ENCODE assay signal across 1 cellular context in the genomic region with DNA sequence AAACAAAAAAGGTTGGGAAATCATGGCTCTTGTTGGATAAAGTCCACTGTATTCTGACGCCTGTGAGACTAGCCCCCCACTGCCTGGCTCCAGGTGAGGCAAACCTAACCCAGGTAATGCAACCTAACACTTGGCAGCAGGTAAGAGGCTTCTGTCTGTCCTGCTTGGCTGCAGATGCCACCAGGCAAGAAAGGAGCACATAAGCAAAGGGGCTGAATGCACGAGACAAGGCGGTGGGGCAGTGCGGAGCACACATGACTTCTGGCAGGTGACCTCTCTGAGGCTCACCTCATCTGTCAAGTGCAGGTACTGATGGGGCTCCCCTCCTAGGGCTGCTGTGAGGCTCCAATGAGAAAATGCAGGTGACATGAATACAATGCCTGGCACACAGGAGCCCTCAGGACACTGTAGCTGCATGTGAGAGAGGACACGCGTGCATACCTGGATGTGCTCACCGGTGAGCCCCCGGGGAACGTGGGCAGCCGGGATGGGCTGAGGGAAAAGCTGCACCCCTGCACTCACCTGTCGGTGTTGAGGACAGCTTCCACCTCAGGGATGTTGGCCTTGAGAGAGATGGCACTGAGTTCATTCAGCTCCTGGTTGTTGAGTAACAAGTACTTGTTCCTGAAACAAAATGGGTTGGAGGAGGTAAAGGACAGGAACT.
TF ChIP-seq lines count a peak whose summit lies in the region.

No MANE protein-coding gene starts in this region.

TF ChIP-seq in HepG2, 621 proteins besides CTCF, POLR2A, EP300 and RAD21:
- TF ChIP-seq, protein P1, sequence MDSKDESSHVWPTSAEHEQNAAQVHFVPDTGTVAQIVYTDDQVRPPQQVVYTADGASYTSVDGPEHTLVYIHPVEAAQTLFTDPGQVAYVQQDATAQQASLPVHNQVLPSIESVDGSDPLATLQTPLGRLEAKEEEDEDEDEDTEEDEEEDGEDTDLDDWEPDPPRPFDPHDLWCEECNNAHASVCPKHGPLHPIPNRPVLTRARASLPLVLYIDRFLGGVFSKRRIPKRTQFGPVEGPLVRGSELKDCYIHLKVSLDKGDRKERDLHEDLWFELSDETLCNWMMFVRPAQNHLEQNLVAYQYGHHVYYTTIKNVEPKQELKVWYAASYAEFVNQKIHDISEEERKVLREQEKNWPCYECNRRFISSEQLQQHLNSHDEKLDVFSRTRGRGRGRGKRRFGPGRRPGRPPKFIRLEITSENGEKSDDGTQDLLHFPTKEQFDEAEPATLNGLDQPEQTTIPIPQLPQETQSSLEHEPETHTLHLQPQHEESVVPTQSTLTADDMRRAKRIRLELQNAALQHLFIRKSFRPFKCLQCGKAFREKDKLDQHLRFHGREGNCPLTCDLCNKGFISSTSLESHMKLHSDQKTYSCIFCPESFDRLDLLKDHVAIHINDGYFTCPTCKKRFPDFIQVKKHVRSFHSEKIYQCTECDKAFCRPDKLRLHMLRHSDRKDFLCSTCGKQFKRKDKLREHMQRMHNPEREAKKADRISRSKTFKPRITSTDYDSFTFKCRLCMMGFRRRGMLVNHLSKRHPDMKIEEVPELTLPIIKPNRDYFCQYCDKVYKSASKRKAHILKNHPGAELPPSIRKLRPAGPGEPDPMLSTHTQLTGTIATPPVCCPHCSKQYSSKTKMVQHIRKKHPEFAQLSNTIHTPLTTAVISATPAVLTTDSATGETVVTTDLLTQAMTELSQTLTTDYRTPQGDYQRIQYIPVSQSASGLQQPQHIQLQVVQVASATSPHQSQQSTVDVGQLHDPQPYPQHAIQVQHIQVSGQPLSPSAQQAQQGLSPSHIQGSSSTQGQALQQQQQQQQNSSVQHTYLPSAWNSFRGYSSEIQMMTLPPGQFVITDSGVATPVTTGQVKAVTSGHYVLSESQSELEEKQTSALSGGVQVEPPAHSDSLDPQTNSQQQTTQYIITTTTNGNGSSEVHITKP (CRISPR knock-in tag; IDR thresholded peaks at IDR 0.05; ENCODE audit: low read depth): no peak
- no peak for TF ChIP-seq BHLHE40 (IDR thresholded peaks at IDR 0.05; ENCODE audit: low read length)
- no peak for TF ChIP-seq TOE1 (CRISPR knock-in tag; IDR thresholded peaks at IDR 0.05)
- TF ChIP-seq ZNF160 (CRISPR knock-in tag; IDR thresholded peaks at IDR 0.05): no peak
- TF ChIP-seq ETV6 (CRISPR knock-in tag; conservative IDR thresholded peaks at IDR 0.05): no peak
- TF ChIP-seq, protein P2, sequence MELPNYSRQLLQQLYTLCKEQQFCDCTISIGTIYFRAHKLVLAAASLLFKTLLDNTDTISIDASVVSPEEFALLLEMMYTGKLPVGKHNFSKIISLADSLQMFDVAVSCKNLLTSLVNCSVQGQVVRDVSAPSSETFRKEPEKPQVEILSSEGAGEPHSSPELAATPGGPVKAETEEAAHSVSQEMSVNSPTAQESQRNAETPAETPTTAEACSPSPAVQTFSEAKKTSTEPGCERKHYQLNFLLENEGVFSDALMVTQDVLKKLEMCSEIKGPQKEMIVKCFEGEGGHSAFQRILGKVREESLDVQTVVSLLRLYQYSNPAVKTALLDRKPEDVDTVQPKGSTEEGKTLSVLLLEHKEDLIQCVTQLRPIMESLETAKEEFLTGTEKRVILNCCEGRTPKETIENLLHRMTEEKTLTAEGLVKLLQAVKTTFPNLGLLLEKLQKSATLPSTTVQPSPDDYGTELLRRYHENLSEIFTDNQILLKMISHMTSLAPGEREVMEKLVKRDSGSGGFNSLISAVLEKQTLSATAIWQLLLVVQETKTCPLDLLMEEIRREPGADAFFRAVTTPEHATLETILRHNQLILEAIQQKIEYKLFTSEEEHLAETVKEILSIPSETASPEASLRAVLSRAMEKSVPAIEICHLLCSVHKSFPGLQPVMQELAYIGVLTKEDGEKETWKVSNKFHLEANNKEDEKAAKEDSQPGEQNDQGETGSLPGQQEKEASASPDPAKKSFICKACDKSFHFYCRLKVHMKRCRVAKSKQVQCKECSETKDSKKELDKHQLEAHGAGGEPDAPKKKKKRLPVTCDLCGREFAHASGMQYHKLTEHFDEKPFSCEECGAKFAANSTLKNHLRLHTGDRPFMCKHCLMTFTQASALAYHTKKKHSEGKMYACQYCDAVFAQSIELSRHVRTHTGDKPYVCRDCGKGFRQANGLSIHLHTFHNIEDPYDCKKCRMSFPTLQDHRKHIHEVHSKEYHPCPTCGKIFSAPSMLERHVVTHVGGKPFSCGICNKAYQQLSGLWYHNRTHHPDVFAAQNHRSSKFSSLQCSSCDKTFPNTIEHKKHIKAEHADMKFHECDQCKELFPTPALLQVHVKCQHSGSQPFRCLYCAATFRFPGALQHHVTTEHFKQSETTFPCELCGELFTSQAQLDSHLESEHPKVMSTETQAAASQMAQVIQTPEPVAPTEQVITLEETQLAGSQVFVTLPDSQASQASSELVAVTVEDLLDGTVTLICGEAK (IDR thresholded peaks at IDR 0.05): no peak
- TF ChIP-seq, protein P2 (CRISPR knock-in tag; IDR thresholded peaks at IDR 0.05): peak; percentile 34; the same call in 1 of the 2 replicates
- no peak for TF ChIP-seq ARID2 (CRISPR knock-in tag; IDR thresholded peaks at IDR 0.05; ENCODE audit: borderline replicate concordance)
- no peak for TF ChIP-seq NFRKB (IDR thresholded peaks at IDR 0.05)
- no peak for TF ChIP-seq ZNF841 (CRISPR knock-in tag; IDR thresholded peaks at IDR 0.05; ENCODE audit: borderline replicate concordance)
- TF ChIP-seq MBD4 (IDR thresholded peaks at IDR 0.05; ENCODE audit: borderline replicate concordance, low read length): no peak
- no peak for TF ChIP-seq ADNP (CRISPR knock-in tag; IDR thresholded peaks at IDR 0.05)
- TF ChIP-seq ZNF780A (CRISPR knock-in tag; IDR thresholded peaks at IDR 0.05): no peak
- no peak for TF ChIP-seq ZNF614 (CRISPR knock-in tag; IDR thresholded peaks at IDR 0.05; ENCODE audit: borderline replicate concordance)
- TF ChIP-seq ZNF274 (CRISPR knock-in tag; IDR thresholded peaks at IDR 0.05): 0 out of 2 replicates have a peak, but pooled peaks have one; percentile 38
- TF ChIP-seq GABPB1 (CRISPR knock-in tag; IDR thresholded peaks at IDR 0.05): no peak
- 0 out of 2 replicates have a peak, but pooled peaks have one; percentile 23 for TF ChIP-seq DNMT1 (CRISPR knock-in tag; IDR thresholded peaks at IDR 0.05)
- no peak for TF ChIP-seq ZBTB8A (CRISPR knock-in tag; IDR thresholded peaks at IDR 0.05; ENCODE audit: borderline replicate concordance, low read depth)
- TF ChIP-seq RXRA (CRISPR knock-in tag; IDR thresholded peaks at IDR 0.05): 0 out of 2 replicates have a peak, but pooled peaks have one; percentile 37
- TF ChIP-seq ZNF547 (CRISPR knock-in tag; IDR thresholded peaks at IDR 0.05): no peak
- TF ChIP-seq, protein P3, sequence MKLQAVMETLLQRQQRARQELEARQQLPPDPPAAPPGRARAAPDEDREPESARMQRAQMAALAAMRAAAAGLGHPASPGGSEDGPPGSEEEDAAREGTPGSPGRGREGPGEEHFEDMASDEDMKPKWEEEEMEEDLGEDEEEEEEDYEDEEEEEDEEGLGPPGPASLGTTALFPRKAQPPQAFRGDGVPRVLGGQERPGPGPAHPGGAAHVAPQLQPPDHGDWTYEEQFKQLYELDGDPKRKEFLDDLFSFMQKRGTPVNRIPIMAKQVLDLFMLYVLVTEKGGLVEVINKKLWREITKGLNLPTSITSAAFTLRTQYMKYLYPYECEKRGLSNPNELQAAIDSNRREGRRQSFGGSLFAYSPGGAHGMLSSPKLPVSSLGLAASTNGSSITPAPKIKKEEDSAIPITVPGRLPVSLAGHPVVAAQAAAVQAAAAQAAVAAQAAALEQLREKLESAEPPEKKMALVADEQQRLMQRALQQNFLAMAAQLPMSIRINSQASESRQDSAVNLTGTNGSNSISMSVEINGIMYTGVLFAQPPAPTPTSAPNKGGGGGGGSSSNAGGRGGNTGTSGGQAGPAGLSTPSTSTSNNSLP (IDR thresholded peaks at IDR 0.05; ENCODE audit: low read depth, low read length): no peak
- TF ChIP-seq, protein P4, sequence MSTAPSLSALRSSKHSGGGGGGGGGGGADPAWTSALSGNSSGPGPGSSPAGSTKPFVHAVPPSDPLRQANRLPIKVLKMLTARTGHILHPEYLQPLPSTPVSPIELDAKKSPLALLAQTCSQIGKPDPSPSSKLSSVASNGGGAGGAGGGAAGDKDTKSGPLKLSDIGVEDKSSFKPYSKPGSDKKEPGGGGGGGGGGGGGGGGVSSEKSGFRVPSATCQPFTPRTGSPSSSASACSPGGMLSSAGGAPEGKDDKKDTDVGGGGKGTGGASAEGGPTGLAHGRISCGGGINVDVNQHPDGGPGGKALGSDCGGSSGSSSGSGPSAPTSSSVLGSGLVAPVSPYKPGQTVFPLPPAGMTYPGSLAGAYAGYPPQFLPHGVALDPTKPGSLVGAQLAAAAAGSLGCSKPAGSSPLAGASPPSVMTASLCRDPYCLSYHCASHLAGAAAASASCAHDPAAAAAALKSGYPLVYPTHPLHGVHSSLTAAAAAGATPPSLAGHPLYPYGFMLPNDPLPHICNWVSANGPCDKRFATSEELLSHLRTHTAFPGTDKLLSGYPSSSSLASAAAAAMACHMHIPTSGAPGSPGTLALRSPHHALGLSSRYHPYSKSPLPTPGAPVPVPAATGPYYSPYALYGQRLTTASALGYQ (CRISPR knock-in tag; IDR thresholded peaks at IDR 0.05): no peak
- no peak for TF ChIP-seq YY1 (IDR thresholded peaks at IDR 0.05; ENCODE audit: insufficient read depth, insufficient replicate concordance, low read depth, low read length)
- no peak for TF ChIP-seq ZNF530 (CRISPR knock-in tag; IDR thresholded peaks at IDR 0.05; ENCODE audit: low read depth)
TF ChIP-seq in HepG2: peak in this region for 4.
